In genomic region chr4:113757486-113757885, GRCh38 we compare ENCODE assay signal across 14 cellular contexts. TPM values are rescaled to one million over a fixed set of nuclear protein-coding genes. Genes with fewer than 3 reads are reported as not detected.
A peak's percentile ranks its signal among the peaks of the same experiment; 100 is the strongest.
DNase-seq lines count a peak whose midpoint lies in the region; ATAC-seq and TF ChIP-seq lines count a peak whose summit lies in the region.
"Had no signal": no experiment of that assay in that cellular context is flagged by ENCODE, and none has a peak within 500 bp of the region (broad histone marks: within the 10 kb centered on the region; RNA-seq: fewer than 3 reads in every experiment).

No MANE protein-coding gene starts in this region.

- peak overlapping the region; percentile 93 for H3K4me2 ChIP-seq in hepatocyte

- no peaks in the 10 kb centered on the region for H3K9me3 ChIP-seq in right cardiac atrium (ENCODE audit: control insufficient read depth, low read length)
- H3K9me3 ChIP-seq in hepatocyte (ENCODE audit: low read depth), result no peaks in the 10 kb centered on the region
- no peaks in the 10 kb centered on the region for H3K9me3 ChIP-seq in thoracic aorta

- H3K9me3 Mint-ChIP-seq in activated CD4-positive, alpha-beta memory T cell treated with anti-CD3 and anti-CD28 coated beads for 36 hours, result no peaks in the 10 kb centered on the region

- H3K36me3 ChIP-seq in hepatocyte (replicated peaks; ENCODE audit: insufficient read depth, low read depth), result no peaks in the 10 kb centered on the region
- no peaks in the 10 kb centered on the region for H3K36me3 ChIP-seq in thoracic aorta

- H3K27me3 ChIP-seq in right cardiac atrium (ENCODE audit: control insufficient read depth, insufficient read depth) (no peaks in the 10 kb centered on the region), hepatocyte (no peaks in the 10 kb centered on the region), thoracic aorta (replicated peaks; ENCODE audit: insufficient read depth) (no peaks in the 10 kb centered on the region), foreskin keratinocyte (no peaks in the 10 kb centered on the region)

- peak overlapping the region; percentile 89 for H3K4me3 Mint-ChIP-seq in activated CD4-positive, alpha-beta memory T cell treated with anti-CD3 and anti-CD28 coated beads for 36 hours

- POLR2A ChIA-PET in activated CD4-positive, alpha-beta memory T cell treated with anti-CD3 and anti-CD28 coated beads for 36 hours (lab: Charles Lee), result no interaction called here

- ATAC-seq in right cardiac atrium, result no peak
- ATAC-seq in Right ventricle myocardium superior (ENCODE audit: poor library complexity), result no peak
- ATAC-seq in thoracic aorta (ENCODE audit: insufficient number of reproducible peaks, low FRiP score, low read depth), result no peak
- ATAC-seq in foreskin keratinocyte, result no peak

- H3K27me3 Mint-ChIP-seq in activated CD4-positive, alpha-beta memory T cell treated with anti-CD3 and anti-CD28 coated beads for 36 hours, result peaks cover under 1% of the 10 kb centered on the region

- CTCF ChIA-PET in activated CD4-positive, alpha-beta memory T cell treated with anti-CD3 and anti-CD28 coated beads for 36 hours (lab: Charles Lee), result interaction anchor here (1.5 kb wide), 1 partner anchor 210 kb away, joined by 3 read pairs; no protein-coding TSS in a partner anchor

- H3K4me3 ChIP-seq in right cardiac atrium (ENCODE audit: low read length) (peak overlapping the region; percentile 11), hepatocyte (no peak overlapping the region), thoracic aorta (peak overlapping the region; percentile 16)

- H2AFZ ChIP-seq in hepatocyte, result no peak overlapping the region

- H3K4me1 ChIP-seq in right cardiac atrium (ENCODE audit: control insufficient read depth, insufficient read depth, low read length), result no peaks in the 10 kb centered on the region
- peaks cover 19% of the 10 kb centered on the region for H3K4me1 ChIP-seq in hepatocyte (ENCODE audit: insufficient read depth)
- peaks cover 34 to 46% of the 10 kb centered on the region in 2 donors for H3K4me1 ChIP-seq in thoracic aorta (ENCODE audit: control insufficient read depth in 1 of 2, low read depth in 2 of 2)
- H3K4me1 ChIP-seq in foreskin keratinocyte, result peaks cover 27% of the 10 kb centered on the region

- H3K9me2 ChIP-seq in hepatocyte (replicated peaks; ENCODE audit: insufficient read depth), result no peaks in the 10 kb centered on the region

- peaks cover 42% of the 10 kb centered on the region for H3K4me1 Mint-ChIP-seq in activated CD4-positive, alpha-beta memory T cell treated with anti-CD3 and anti-CD28 coated beads for 36 hours (ENCODE audit: low read depth)

- WGBS in right cardiac atrium, result 82% methylated on average over 3 of the region's 3 CpGs
- WGBS in hepatocyte (ENCODE audit: low lambda C conversion rate, missing lambda C conversion rate), result 90% methylated on average over 3 of the region's 3 CpGs

- no peak overlapping the region for H3K27ac ChIP-seq in right cardiac atrium (ENCODE audit: low read length)
- H3K27ac ChIP-seq in hepatocyte, result no peak overlapping the region
- H3K27ac ChIP-seq in thoracic aorta, result peak overlapping the region; percentile 4 to 9
- no peak overlapping the region for H3K27ac ChIP-seq in foreskin keratinocyte

- H3K36me3 Mint-ChIP-seq in activated CD4-positive, alpha-beta memory T cell treated with anti-CD3 and anti-CD28 coated beads for 36 hours, result peaks cover 34% of the 10 kb centered on the region

- H4K20me1 ChIP-seq in hepatocyte (ENCODE audit: insufficient read depth, poor library complexity, severe bottlenecking), result peaks cover 14% of the 10 kb centered on the region

- intact Hi-C loops in right cardiac atrium (cut with DNase I), result loop anchor here in 2 of 4 donors (10.0 kb wide), 2 partner anchors 53 to 83 kb away; no protein-coding TSS in a partner anchor
- intact Hi-C loops in Right ventricle myocardium superior (cut with DNase I), result no loop called here
- intact Hi-C loops in activated CD4-positive, alpha-beta memory T cell treated with anti-CD3 and anti-CD28 coated beads for 36 hours (cut with micrococcal nuclease), result no loop called here

- peaks cover 80% of the 10 kb centered on the region for H3K79me2 ChIP-seq in hepatocyte

- no peak for TF ChIP-seq CTCF in hepatocyte (IDR thresholded peaks at IDR 0.05; ENCODE audit: poor library complexity)
- TF ChIP-seq CTCF in thoracic aorta (IDR thresholded peaks at IDR 0.05), result no peak
- no peak for TF ChIP-seq CTCF in foreskin keratinocyte (conservative IDR thresholded peaks at IDR 0.05)

- DNase-seq in right cardiac atrium, result no peak
- no peak for DNase-seq in Right ventricle myocardium superior
- no peak for DNase-seq in activated CD4-positive, alpha-beta memory T cell treated with anti-CD3 and anti-CD28 coated beads for 36 hours
- no peak for DNase-seq in hepatocyte (ENCODE audit: low spot score)
- no peak for DNase-seq in thoracic aorta (ENCODE audit: low spot score)
- no peak for DNase-seq in stimulated activated CD4-positive, alpha-beta T cell treated with anti-CD3 and anti-CD28 coated beads, Interleukin-4, amount 100 ng/mL, for 4 hours
- DNase-seq in foreskin keratinocyte, result no peak
- no peak for DNase-seq in NCI-H2081 treated with DMSO at 0.1 percent for 48 hours (lab: John Stamatoyannopoulos, UW)
- DNase-seq: activated CD4-positive, alpha-beta T cell treated with anti-CD3 and anti-CD28 coated beads for 1 hour; amniotic stem cell; NCI-H2029; stimulated activated CD4-positive, alpha-beta T cell treated with anti-CD3 and anti-CD28 coated beads, Interleukin-2, amount 100 ng/mL, for 24 hours; stimulated activated naive CD4-positive, alpha-beta T cell treated with Interleukin-2 at 50 U/mL for 16 hours had no signal

- H3K27ac Mint-ChIP-seq in activated CD4-positive, alpha-beta memory T cell treated with anti-CD3 and anti-CD28 coated beads for 36 hours, result peak overlapping the region; percentile 93
- H3K27ac Mint-ChIP-seq: CD14-positive monocyte had no signal

RNA-seq across cellular contexts. Expression of gene CAMK2D, which starts 4.1 kb away (rescaled TPM):
- total RNA-seq in right cardiac atrium (100 to 1,000 TPM; 150 to 177 (median 152) TPM), Right ventricle myocardium superior (194 TPM), hepatocyte (98.2 and 99.1 TPM in 2 replicates), thoracic aorta (10 to 100 TPM; 50.6 to 70.1 TPM), foreskin keratinocyte (20.4 and 22.9 TPM in 2 replicates)
- polyA plus RNA-seq in right cardiac atrium (77.2 TPM), hepatocyte (34.7 and 36.8 TPM in 2 replicates), foreskin keratinocyte (4.4 and 4.8 TPM in 2 replicates)
- 10 to 100 TPM; 82.5 to 82.9 TPM for total RNA-seq in activated CD4-positive, alpha-beta memory T cell treated with anti-CD3 and anti-CD28 coated beads for 36 hours

Comparison
In these comparisons a context has a peak if more than half of its experiments do, and no peak if none do; other contexts are left out.
1. H3K27ac ChIP-seq: peak in thoracic aorta (2 of 2); none in right cardiac atrium (single experiment), hepatocyte (single experiment) and foreskin keratinocyte (single experiment).